Comparison of ENCODE assay signal across 15 cellular contexts in genomic region chr4:156830356-156830755, GRCh38.
DNase-seq lines count a peak whose midpoint lies in the region; ATAC-seq and TF ChIP-seq lines count a peak whose summit lies in the region.
"Had no signal": no experiment of that assay in that cellular context is flagged by ENCODE, and none has a peak within 500 bp of the region (broad histone marks: within the 10 kb centered on the region; RNA-seq: fewer than 3 reads in every experiment).

No MANE protein-coding gene starts in this region.

- no peak for TF ChIP-seq CTCF in choroid plexus epithelial cell (conservative IDR thresholded peaks at IDR 0.05; ENCODE audit: low read depth, low read length)

- ATAC-seq in GM18858 (IDR thresholded peaks at IDR 0.05; ENCODE audit: unreplicated experiment): no peak
- no peak for ATAC-seq in GM19395 (IDR thresholded peaks at IDR 0.05; ENCODE audit: unreplicated experiment)
- ATAC-seq: activated CD4-positive, alpha-beta T cell treated with anti-CD3 and anti-CD28 coated beads for 36 hours; Panc1; T-helper 17 cell had no signal

- DNase-seq in ELR (ENCODE audit: low read depth) (peak; percentile 96), M059J (ENCODE audit: low read depth) (peak; percentile 88), choroid plexus epithelial cell (ENCODE audit: low read depth) (peak; percentile 28), renal cortical epithelial cell (ENCODE audit: low read depth) (peak; percentile 22), NCI-H510A treated with DMSO at 0.1 percent for 48 hours (lab: John Stamatoyannopoulos, UW) (no peak)
- DNase-seq: activated CD4-positive, alpha-beta T cell treated with anti-CD3 and anti-CD28 coated beads for 36 hours; cortex of kidney; NCI-H1417; NCI-H510A; sigmoid colon; stimulated activated naive CD4-positive, alpha-beta T cell treated with Interleukin-2 at 50 U/mL for 16 hours; T-helper 17 cell had no signal

- H3K4me3 ChIP-seq in choroid plexus epithelial cell (ENCODE audit: low read depth, low read length): no peak overlapping the region
- H3K4me3 ChIP-seq: sigmoid colon had no signal
